In genomic region chr16:89442990-89443726, GRCh38 we compare ENCODE assay signal across 8 cellular contexts. TPM values are rescaled to one million over a fixed set of nuclear protein-coding genes. Genes with fewer than 3 reads are reported as not detected.
DNase-seq lines count a peak whose midpoint lies in the region; ATAC-seq and TF ChIP-seq lines count a peak whose summit lies in the region.

No MANE protein-coding gene starts in this region.

- peak in 1 of 6 experiments; percentile 15 for TF ChIP-seq CTCF in adrenal gland (IDR thresholded peaks at IDR 0.05)

- no peaks in the 10 kb centered on the region for H3K9me3 ChIP-seq in BLaER1
- H3K9me3 ChIP-seq in adrenal gland (replicated peaks in 1 of 3) = no peaks in the 10 kb centered on the region

- H3K27me3 Mint-ChIP-seq in stimulated activated naive B cell treated with anti-CD40 and anti-IgM and Interleukin-4, amounts not matched to agents 10 μg/mL and 1 μg/mL and 100 μg/mL, for 72 hours = no peaks in the 10 kb centered on the region

- peaks cover 59 to 92% of the 10 kb centered on the region in 2 donors for H3K4me1 Mint-ChIP-seq in stimulated activated naive B cell treated with anti-CD40 and anti-IgM and Interleukin-4, amounts not matched to agents 10 μg/mL and 1 μg/mL and 100 μg/mL, for 72 hours

- H3K27me3 ChIP-seq in BLaER1 (no peaks in the 10 kb centered on the region), adrenal gland (no peaks in the 10 kb centered on the region)

- intact Hi-C loops in adrenal gland (cut with DNase I) = no loop called here

- no peaks in the 10 kb centered on the region for H3K9me3 Mint-ChIP-seq in stimulated activated naive B cell treated with anti-CD40 and anti-IgM and Interleukin-4, amounts not matched to agents 10 μg/mL and 1 μg/mL and 100 μg/mL, for 72 hours

- DNase-seq in HS-27A (ENCODE audit: low read depth) = peak; percentile 61
- DNase-seq in adrenal gland = peak in 6 of 7 donors; percentile 40 to 77 (median 67)
- peak; percentile 46 for DNase-seq in iPS-NIHi11 (ENCODE audit: low spot score)
- DNase-seq in stimulated activated naive B cell treated with anti-CD40 and anti-IgM and Interleukin-4, amounts not matched to agents 10 μg/mL and 1 μg/mL and 100 μg/mL, for 72 hours = no peak
- no peak for DNase-seq in NCI-H146 (lab: John Stamatoyannopoulos, UW)

- 0 out of 2 replicates have a peak overlapping the region, but pooled peaks have one; percentile 44 for H3K9ac ChIP-seq in BLaER1

- H3K4me3 ChIP-seq in BLaER1 (no peak overlapping the region), adrenal gland (no peak overlapping the region)

- H3K36me3 Mint-ChIP-seq in stimulated activated naive B cell treated with anti-CD40 and anti-IgM and Interleukin-4, amounts not matched to agents 10 μg/mL and 1 μg/mL and 100 μg/mL, for 72 hours = peaks cover 26 to 31% of the 10 kb centered on the region in 2 donors

- no peak for TF ChIP-seq POLR2A in adrenal gland (IDR thresholded peaks at IDR 0.05)

- ATAC-seq in stimulated activated naive B cell treated with anti-CD40 and anti-IgM and Interleukin-4, amounts not matched to agents 10 μg/mL and 1 μg/mL and 100 μg/mL, for 72 hours (replicated peaks) = no peak
- ATAC-seq in HG03432 (IDR thresholded peaks at IDR 0.05; ENCODE audit: unreplicated experiment) (no peak), HG03097 (IDR thresholded peaks at IDR 0.05; ENCODE audit: low FRiP score, unreplicated experiment) (no peak)

- H3K27ac ChIP-seq in BLaER1 (peak overlapping the region; percentile 32; the same call in 1 of the 2 replicates), adrenal gland (peak overlapping the region; percentile 69 to 95 (median 76))

- WGBS in adrenal gland, 4 donors = 36 to 48% (median 37%) methylated on average over 12 to 13 of the region's 13 CpGs

- no peak overlapping the region for H3K27ac Mint-ChIP-seq in stimulated activated naive B cell treated with anti-CD40 and anti-IgM and Interleukin-4, amounts not matched to agents 10 μg/mL and 1 μg/mL and 100 μg/mL, for 72 hours

- peaks cover 96% of the 10 kb centered on the region for H3K4me1 ChIP-seq in BLaER1
- peaks cover 33 to 54% of the 10 kb centered on the region in 2 donors for H3K4me1 ChIP-seq in adrenal gland (replicated peaks in 1 of 2)

- peaks cover 100% of the 10 kb centered on the region for H4K20me1 ChIP-seq in BLaER1

- peak overlapping the region; percentile 59 to 65 for H3K4me3 Mint-ChIP-seq in stimulated activated naive B cell treated with anti-CD40 and anti-IgM and Interleukin-4, amounts not matched to agents 10 μg/mL and 1 μg/mL and 100 μg/mL, for 72 hours

- peak overlapping the region; percentile 80 for H3K4me2 ChIP-seq in BLaER1

- H3K36me3 ChIP-seq in BLaER1 (peaks cover 22% of the 10 kb centered on the region), adrenal gland (replicated peaks in 1 of 2) (no peaks in the 10 kb centered on the region)

RNA-seq across cellular contexts. Expression of gene ANKRD11, which starts 47.2 kb away (rescaled TPM):
- total RNA-seq in adrenal gland = 100 to 1,000 TPM in 3 of 8 donors, 10 to 100 TPM in 5; 57.0 to 127 (median 90.7) TPM
- polyA plus RNA-seq in adrenal gland = 100 to 1,000 TPM in 1 of 3 donors, 10 to 100 TPM in 2; 56.3 to 125 (median 76.6) TPM

Comparison
In these comparisons a context has a peak if more than half of its experiments do, and no peak if none do; other contexts are left out.
1. DNase-seq: peak in HS-27A (single experiment), adrenal gland (6 of 7) and iPS-NIHi11 (single experiment); none in stimulated activated naive B cell treated with anti-CD40 and anti-IgM and Interleukin-4, amounts not matched to agents 10 μg/mL and 1 μg/mL and 100 μg/mL, for 72 hours (single experiment) and NCI-H146 (single experiment).